ENCODE assay signal across 15 cellular contexts in genomic region chr11:83293436-83293732, GRCh38. TPM values are rescaled to one million over a fixed set of nuclear protein-coding genes. Genes with fewer than 3 reads are reported as not detected.
DNase-seq lines count a peak whose midpoint lies in the region; ATAC-seq and TF ChIP-seq lines count a peak whose summit lies in the region.
"Had no signal": no experiment of that assay in that cellular context is flagged by ENCODE, and none has a peak within 500 bp of the region (broad histone marks: within the 10 kb centered on the region; RNA-seq: fewer than 3 reads in every experiment).

No MANE protein-coding gene starts in this region.

- H3K27me3 ChIP-seq in foreskin keratinocyte = no peaks in the 10 kb centered on the region
- H3K27me3 ChIP-seq: BE2C had no signal

- ATAC-seq in stimulated activated naive CD8-positive, alpha-beta T cell treated with anti-CD3 and anti-CD28 coated beads, Interleukin-15, amount 100 ng/mL, for 72 hours = peak; percentile 49
- ATAC-seq in stimulated activated naive CD8-positive, alpha-beta T cell treated with anti-CD3 and anti-CD28 coated beads, Interleukin-15, Interleukin-2, amounts not matched to agents 100 U/mL and 50 U/mL, for 24 hours = no peak
- ATAC-seq in foreskin keratinocyte = peak; percentile 6

- no peak overlapping the region for H3K27ac Mint-ChIP-seq in stimulated activated naive CD8-positive, alpha-beta T cell treated with anti-CD3 and anti-CD28 coated beads, Interleukin-15, amount 100 ng/mL, for 72 hours
- H3K27ac Mint-ChIP-seq: CD14-positive monocyte, HFFc6 had no signal

- no peaks in the 10 kb centered on the region for H3K4me1 ChIP-seq in foreskin keratinocyte
- H3K4me1 ChIP-seq: BE2C had no signal

- no peak overlapping the region for H3K4me3 Mint-ChIP-seq in stimulated activated naive CD8-positive, alpha-beta T cell treated with anti-CD3 and anti-CD28 coated beads, Interleukin-15, amount 100 ng/mL, for 72 hours

- H3K27ac ChIP-seq in foreskin keratinocyte (no peak overlapping the region), substantia nigra (ENCODE audit: low read depth, low read length, poor library complexity, severe bottlenecking) (peak overlapping the region; percentile 70)
- H3K27ac ChIP-seq: 22Rv1, GM23248, SK-N-MC had no signal

- no peak for TF ChIP-seq CTCF in foreskin keratinocyte (conservative IDR thresholded peaks at IDR 0.05)

- DNase-seq in NCI-H82 (lab: John Stamatoyannopoulos, UW) (peak; percentile 49), NCI-H82 treated with DMSO at 0.1 percent for 48 hours (lab: John Stamatoyannopoulos, UW; ENCODE audit: unreplicated experiment) (no peak), foreskin keratinocyte (no peak), substantia nigra (lab: John Stamatoyannopoulos, UW) (no peak), kidney glomerular epithelial cell (lab: John Stamatoyannopoulos, UW) (no peak), D341Med (ENCODE audit: low spot score) (no peak)
- DNase-seq in stimulated activated naive CD8-positive, alpha-beta T cell treated with anti-CD3 and anti-CD28 coated beads, Interleukin-15, amount 100 ng/mL, for 72 hours = no peak
- DNase-seq in stimulated activated naive CD8-positive, alpha-beta T cell treated with anti-CD3 and anti-CD28 coated beads, Interleukin-15, Interleukin-2, amounts not matched to agents 100 U/mL and 50 U/mL, for 24 hours = no peak
- DNase-seq: SIG-M5 had no signal

- H3K27me3 Mint-ChIP-seq in stimulated activated naive CD8-positive, alpha-beta T cell treated with anti-CD3 and anti-CD28 coated beads, Interleukin-15, amount 100 ng/mL, for 72 hours = no peaks in the 10 kb centered on the region

- peaks cover 6% of the 10 kb centered on the region for H3K4me1 Mint-ChIP-seq in stimulated activated naive CD8-positive, alpha-beta T cell treated with anti-CD3 and anti-CD28 coated beads, Interleukin-15, amount 100 ng/mL, for 72 hours

- no peaks in the 10 kb centered on the region for H3K9me3 Mint-ChIP-seq in stimulated activated naive CD8-positive, alpha-beta T cell treated with anti-CD3 and anti-CD28 coated beads, Interleukin-15, amount 100 ng/mL, for 72 hours
- H3K9me3 Mint-ChIP-seq: CD14-positive monocyte, HFFc6 had no signal

RNA-seq across cellular contexts. Expression of gene CCDC90B, which starts 7.2 kb away (rescaled TPM):
- total RNA-seq in foreskin keratinocyte = 52.5 and 53.4 TPM in 2 replicates
- polyA plus RNA-seq in foreskin keratinocyte = 41.8 and 45.9 TPM in 2 replicates
